10 cellular contexts compared by ENCODE assay signal in genomic region chr20:409697-410559, GRCh38. TPM values are rescaled to one million over a fixed set of nuclear protein-coding genes. Genes with fewer than 3 reads are reported as not detected.
DNase-seq lines count a peak whose midpoint lies in the region; ATAC-seq, FAIRE-seq and TF ChIP-seq lines count a peak whose summit lies in the region.
"Had no signal": no experiment of that assay in that cellular context is flagged by ENCODE, and none has a peak within 500 bp of the region (broad histone marks: within the 10 kb centered on the region; RNA-seq: fewer than 3 reads in every experiment).

No MANE protein-coding gene starts in this region.

- H3K27ac ChIP-seq in keratinocyte (ENCODE audit: control insufficient read depth, insufficient read depth, low read length): peak overlapping the region; percentile 86
- no peak overlapping the region for H3K27ac ChIP-seq in stomach smooth muscle (ENCODE audit: low read length)

- peak overlapping the region; percentile 96 for H3K4me3 Mint-ChIP-seq in activated CD4-positive, alpha-beta T cell treated with anti-CD3 and anti-CD28 coated beads, Interleukin-2, amount 10 ng/mL, durations not matched to agents 7 days and 5 days
- H3K4me3 Mint-ChIP-seq in activated CD4-positive, alpha-beta memory T cell treated with anti-CD3 and anti-CD28 coated beads, Interleukin-2, amount 10 ng/mL, durations not matched to agents 7 days and 5 days: peak overlapping the region; percentile 97

- FAIRE-seq in keratinocyte (lab: Jason Lieb, UNC): no peak

- peaks cover 61% of the 10 kb centered on the region for H3K79me2 ChIP-seq in keratinocyte (ENCODE audit: control insufficient read depth, insufficient read depth, low read length)

- H3K4me1 Mint-ChIP-seq in activated CD4-positive, alpha-beta T cell treated with anti-CD3 and anti-CD28 coated beads, Interleukin-2, amount 10 ng/mL, durations not matched to agents 7 days and 5 days: peaks cover 55% of the 10 kb centered on the region
- H3K4me1 Mint-ChIP-seq in activated CD4-positive, alpha-beta memory T cell treated with anti-CD3 and anti-CD28 coated beads, Interleukin-2, amount 10 ng/mL, durations not matched to agents 7 days and 5 days: peaks cover 57% of the 10 kb centered on the region

- H3K36me3 ChIP-seq in keratinocyte (ENCODE audit: control insufficient read depth in 2 of 2, extremely low read depth in 1 of 2, insufficient read depth in 2 of 2, low read length in 2 of 2) (peaks cover 18 to 29% of the 10 kb centered on the region in 2 experiments), stomach smooth muscle (ENCODE audit: control insufficient read depth in 2 of 2, insufficient read depth in 2 of 2, low read length in 2 of 2) (peaks cover 7 to 11% of the 10 kb centered on the region in 2 donors)

- CTCF ChIA-PET in activated CD4-positive, alpha-beta T cell treated with anti-CD3 and anti-CD28 coated beads, Interleukin-2, amount 10 ng/mL, durations not matched to agents 7 days and 5 days (lab: Charles Lee): interaction anchor here (0.7 to 1.9 kb wide), 4 partner anchors 10 to 55 kb away, joined by 3 to 6 read pairs (median 3); no protein-coding TSS in a partner anchor
- CTCF ChIA-PET in activated CD4-positive, alpha-beta memory T cell treated with anti-CD3 and anti-CD28 coated beads, Interleukin-2, amount 10 ng/mL, durations not matched to agents 7 days and 5 days (lab: Charles Lee): interaction anchor here (1.0 kb wide), 1 partner anchor 69 kb away, joined by 3 read pairs; no protein-coding TSS in a partner anchor

- H3K4me3 ChIP-seq in keratinocyte (ENCODE audit: control insufficient read depth in 2 of 3, extremely low read depth in 1 of 3, insufficient read depth in 2 of 3, low read depth in 1 of 3, low read length in 3 of 3) (peak overlapping the region; percentile 96 to 99 (median 97)), stomach smooth muscle (ENCODE audit: low read length in 2 of 2) (peak overlapping the region; percentile 19 to 97)

- peaks cover 30% of the 10 kb centered on the region for H3K4me1 ChIP-seq in keratinocyte (ENCODE audit: control insufficient read depth, extremely low read depth, insufficient read depth, low read length)
- H3K4me1 ChIP-seq in stomach smooth muscle (ENCODE audit: control insufficient read depth, insufficient read depth, low read length): peaks cover 25% of the 10 kb centered on the region

- H3K9me1 ChIP-seq in keratinocyte (ENCODE audit: control insufficient read depth, extremely low read depth, insufficient read depth, low read length): peaks cover 9% of the 10 kb centered on the region

- no peaks in the 10 kb centered on the region for H3K27me3 ChIP-seq in keratinocyte (ENCODE audit: control insufficient read depth, extremely low read depth, insufficient read depth, low read length)
- no peaks in the 10 kb centered on the region for H3K27me3 ChIP-seq in stomach smooth muscle (ENCODE audit: control insufficient read depth in 1 of 2, insufficient read depth in 2 of 2, low read length in 2 of 2)

- H3K9me3 ChIP-seq in keratinocyte (ENCODE audit: control insufficient read depth, low read depth, low read length) (no peaks in the 10 kb centered on the region), stomach smooth muscle (ENCODE audit: control insufficient read depth in 2 of 2, low read length in 2 of 2) (no peaks in the 10 kb centered on the region)

- POLR2A ChIA-PET in activated CD4-positive, alpha-beta T cell treated with anti-CD3 and anti-CD28 coated beads, Interleukin-2, amount 10 ng/mL, durations not matched to agents 7 days and 5 days (lab: Charles Lee): no interaction called here
- POLR2A ChIA-PET in activated CD4-positive, alpha-beta memory T cell treated with anti-CD3 and anti-CD28 coated beads, Interleukin-2, amount 10 ng/mL, durations not matched to agents 7 days and 5 days (lab: Charles Lee): interaction anchor here (0.9 to 1.8 kb wide), 7 partner anchors 11 to 50 kb away, joined by 3 to 14 read pairs (median 5); partner anchors contain the start of gene TRIB3

- no peak for TF ChIP-seq CTCF in keratinocyte (optimal IDR thresholded peaks at IDR 0.05 in 1 of 3, IDR thresholded peaks at IDR 0.05 in 1 of 3, conservative IDR thresholded peaks at IDR 0.05 in 1 of 3; ENCODE audit: extremely low read depth in 1 of 3, insufficient read depth in 2 of 3, low read length in 3 of 3)

- no peak overlapping the region for H2AFZ ChIP-seq in keratinocyte (ENCODE audit: control insufficient read depth, low read length)

- peak overlapping the region; percentile 97 for H3K4me2 ChIP-seq in keratinocyte (ENCODE audit: control insufficient read depth, extremely low read depth, insufficient read depth, low read depth, low read length)

- peaks cover 6% of the 10 kb centered on the region for H3K9me3 Mint-ChIP-seq in activated CD4-positive, alpha-beta T cell treated with anti-CD3 and anti-CD28 coated beads, Interleukin-2, amount 10 ng/mL, durations not matched to agents 7 days and 5 days
- no peaks in the 10 kb centered on the region for H3K9me3 Mint-ChIP-seq in activated CD4-positive, alpha-beta memory T cell treated with anti-CD3 and anti-CD28 coated beads, Interleukin-2, amount 10 ng/mL, durations not matched to agents 7 days and 5 days

- H3K9ac ChIP-seq in keratinocyte (ENCODE audit: control insufficient read depth, extremely low read depth, insufficient read depth, low read length) (peak overlapping the region; percentile 95), stomach smooth muscle (ENCODE audit: low read length in 2 of 2) (peak overlapping the region in 1 of 2 donors; percentile 5)

- H4K20me1 ChIP-seq in keratinocyte (ENCODE audit: control insufficient read depth, extremely low read depth, insufficient read depth, low read length): peaks cover 11% of the 10 kb centered on the region

- H3K27me3 Mint-ChIP-seq in activated CD4-positive, alpha-beta T cell treated with anti-CD3 and anti-CD28 coated beads, Interleukin-2, amount 10 ng/mL, durations not matched to agents 7 days and 5 days: no peaks in the 10 kb centered on the region
- no peaks in the 10 kb centered on the region for H3K27me3 Mint-ChIP-seq in activated CD4-positive, alpha-beta memory T cell treated with anti-CD3 and anti-CD28 coated beads, Interleukin-2, amount 10 ng/mL, durations not matched to agents 7 days and 5 days

- dilution Hi-C loops in keratinocyte (cut with MboI; ENCODE audit: extremely low pct_ligation_motif_present, low sequenced_read_pairs): no loop called here

- peak; percentile 25 for DNase-seq in activated CD4-positive, alpha-beta T cell treated with anti-CD3 and anti-CD28 coated beads, Interleukin-2, amount 10 ng/mL, durations not matched to agents 7 days and 5 days
- DNase-seq in activated CD4-positive, alpha-beta T cell treated with anti-CD3 and anti-CD28 coated beads for 48 hours: no peak
- DNase-seq in activated CD4-positive, alpha-beta memory T cell treated with anti-CD3 and anti-CD28 coated beads, Interleukin-2, amount 10 ng/mL, durations not matched to agents 7 days and 5 days: peak; percentile 35
- DNase-seq in keratinocyte (ENCODE audit: low read depth, low spot score) (no peak), A172 (ENCODE audit: low spot score) (no peak), 8988T (no peak)
- DNase-seq: activated CD4-positive, alpha-beta T cell treated with anti-CD3 and anti-CD28 coated beads for 1 hour; left ventricle myocardium superior had no signal

- no peak for ATAC-seq in HG03175 (IDR thresholded peaks at IDR 0.05; ENCODE audit: unreplicated experiment)

- peaks cover 49% of the 10 kb centered on the region for H3K36me3 Mint-ChIP-seq in activated CD4-positive, alpha-beta T cell treated with anti-CD3 and anti-CD28 coated beads, Interleukin-2, amount 10 ng/mL, durations not matched to agents 7 days and 5 days (ENCODE audit: low read depth)
- peaks cover 54% of the 10 kb centered on the region for H3K36me3 Mint-ChIP-seq in activated CD4-positive, alpha-beta memory T cell treated with anti-CD3 and anti-CD28 coated beads, Interleukin-2, amount 10 ng/mL, durations not matched to agents 7 days and 5 days (ENCODE audit: low read depth)

- H3K27ac Mint-ChIP-seq in activated CD4-positive, alpha-beta T cell treated with anti-CD3 and anti-CD28 coated beads, Interleukin-2, amount 10 ng/mL, durations not matched to agents 7 days and 5 days: peak overlapping the region; percentile 94
- H3K27ac Mint-ChIP-seq in activated CD4-positive, alpha-beta memory T cell treated with anti-CD3 and anti-CD28 coated beads, Interleukin-2, amount 10 ng/mL, durations not matched to agents 7 days and 5 days: peak overlapping the region; percentile 86

RNA-seq across cellular contexts. Expression of gene RBCK1, which starts 1.8 kb away (rescaled TPM):
- total RNA-seq in activated CD4-positive, alpha-beta T cell treated with anti-CD3 and anti-CD28 coated beads, Interleukin-2, amount 10 ng/mL, durations not matched to agents 7 days and 5 days: 100 to 1,000 TPM; 135 to 155 TPM
- 100 to 1,000 TPM; 133 to 146 TPM for total RNA-seq in activated CD4-positive, alpha-beta memory T cell treated with anti-CD3 and anti-CD28 coated beads, Interleukin-2, amount 10 ng/mL, durations not matched to agents 7 days and 5 days
- 83.3 to 136 TPM (median 129 TPM) in 3 replicates for polyA plus RNA-seq in keratinocyte
- polyA plus RNA-seq in keratinocyte (2011; ENCODE audit: low read depth): 104 TPM
- polyA plus RNA-seq in keratinocyte (2011; cell fraction: cytosol; rRNA removed): 94.2 and 135 TPM in 2 replicates
- polyA plus RNA-seq in keratinocyte (2011; cell fraction: nucleus; rRNA removed): 162 and 239 TPM in 2 replicates
- 131 and 169 TPM in 2 replicates for polyA plus RNA-seq in keratinocyte (2012; ENCODE audit: low replicate concordance)
- polyA minus RNA-seq in keratinocyte: 70.6 to 145 TPM (median 76.0 TPM) in 3 replicates
- 137 TPM for polyA minus RNA-seq in keratinocyte (2011; cell fraction: cytosol; rRNA and poly(A)+ RNA removed)
- 72.8 and 74.5 TPM in 2 replicates for polyA minus RNA-seq in keratinocyte (2011; cell fraction: nucleus; rRNA and poly(A)+ RNA removed)
- total RNA-seq in A172 (2014; rRNA removed; shearing (Covaris generic)): 101 and 129 TPM in 2 replicates

RNA-seq across cellular contexts. Expression of gene TRIB3, which starts 29.4 kb away (rescaled TPM):
- 10 to 100 TPM; 16.0 to 18.8 TPM for total RNA-seq in activated CD4-positive, alpha-beta T cell treated with anti-CD3 and anti-CD28 coated beads, Interleukin-2, amount 10 ng/mL, durations not matched to agents 7 days and 5 days
- 10 to 100 TPM; 28.3 to 28.9 TPM for total RNA-seq in activated CD4-positive, alpha-beta memory T cell treated with anti-CD3 and anti-CD28 coated beads, Interleukin-2, amount 10 ng/mL, durations not matched to agents 7 days and 5 days
- 52.6 to 68.4 TPM (median 57.6 TPM) in 3 replicates for polyA plus RNA-seq in keratinocyte
- polyA plus RNA-seq in keratinocyte (2011; ENCODE audit: low read depth): 13.0 TPM
- 55.6 and 70.2 TPM in 2 replicates for polyA plus RNA-seq in keratinocyte (2011; cell fraction: cytosol; rRNA removed)
- polyA plus RNA-seq in keratinocyte (2011; cell fraction: nucleus; rRNA removed): 36.6 and 44.0 TPM in 2 replicates
- polyA plus RNA-seq in keratinocyte (2012; ENCODE audit: low replicate concordance): 56.1 and 108 TPM in 2 replicates
- polyA minus RNA-seq in keratinocyte: 52.9 to 56.4 TPM (median 53.6 TPM) in 3 replicates
- 103 TPM for polyA minus RNA-seq in keratinocyte (2011; cell fraction: cytosol; rRNA and poly(A)+ RNA removed)
- 29.4 and 35.6 TPM in 2 replicates for polyA minus RNA-seq in keratinocyte (2011; cell fraction: nucleus; rRNA and poly(A)+ RNA removed)
- 23.2 and 25.6 TPM in 2 replicates for total RNA-seq in A172 (2014; rRNA removed; shearing (Covaris generic))

RNA-seq across cellular contexts. Expression of gene TBC1D20, which starts 52.4 kb away (rescaled TPM):
- total RNA-seq in activated CD4-positive, alpha-beta T cell treated with anti-CD3 and anti-CD28 coated beads, Interleukin-2, amount 10 ng/mL, durations not matched to agents 7 days and 5 days: 10 to 100 TPM; 29.3 to 31.6 TPM
- 10 to 100 TPM; 27.0 to 28.1 TPM for total RNA-seq in activated CD4-positive, alpha-beta memory T cell treated with anti-CD3 and anti-CD28 coated beads, Interleukin-2, amount 10 ng/mL, durations not matched to agents 7 days and 5 days
- 24.5 to 31.1 TPM (median 29.0 TPM) in 3 replicates for polyA plus RNA-seq in keratinocyte
- 23.3 TPM for polyA plus RNA-seq in keratinocyte (2011; ENCODE audit: low read depth)
- 28.1 and 29.3 TPM in 2 replicates for polyA plus RNA-seq in keratinocyte (2011; cell fraction: cytosol; rRNA removed)
- 31.3 and 33.9 TPM in 2 replicates for polyA plus RNA-seq in keratinocyte (2011; cell fraction: nucleus; rRNA removed)
- polyA plus RNA-seq in keratinocyte (2012; ENCODE audit: low replicate concordance): 21.9 and 25.3 TPM in 2 replicates
- polyA minus RNA-seq in keratinocyte: 41.6 to 73.9 TPM (median 44.0 TPM) in 3 replicates
- polyA minus RNA-seq in keratinocyte (2011; cell fraction: cytosol; rRNA and poly(A)+ RNA removed): 25.3 TPM
- polyA minus RNA-seq in keratinocyte (2011; cell fraction: nucleus; rRNA and poly(A)+ RNA removed): 16.9 and 19.1 TPM in 2 replicates
- 29.6 and 29.7 TPM in 2 replicates for total RNA-seq in A172 (2014; rRNA removed; shearing (Covaris generic))

Comparison
In these comparisons a context has a peak if more than half of its experiments do, and no peak if none do; other contexts are left out.
1. DNase-seq: peak in activated CD4-positive, alpha-beta T cell treated with anti-CD3 and anti-CD28 coated beads, Interleukin-2, amount 10 ng/mL, durations not matched to agents 7 days and 5 days (single experiment) and activated CD4-positive, alpha-beta memory T cell treated with anti-CD3 and anti-CD28 coated beads, Interleukin-2, amount 10 ng/mL, durations not matched to agents 7 days and 5 days (single experiment); none in activated CD4-positive, alpha-beta T cell treated with anti-CD3 and anti-CD28 coated beads for 48 hours (single experiment), keratinocyte (single experiment), A172 (single experiment) and 8988T (single experiment).